10 cellular contexts compared by ENCODE assay signal in the genomic region with DNA sequence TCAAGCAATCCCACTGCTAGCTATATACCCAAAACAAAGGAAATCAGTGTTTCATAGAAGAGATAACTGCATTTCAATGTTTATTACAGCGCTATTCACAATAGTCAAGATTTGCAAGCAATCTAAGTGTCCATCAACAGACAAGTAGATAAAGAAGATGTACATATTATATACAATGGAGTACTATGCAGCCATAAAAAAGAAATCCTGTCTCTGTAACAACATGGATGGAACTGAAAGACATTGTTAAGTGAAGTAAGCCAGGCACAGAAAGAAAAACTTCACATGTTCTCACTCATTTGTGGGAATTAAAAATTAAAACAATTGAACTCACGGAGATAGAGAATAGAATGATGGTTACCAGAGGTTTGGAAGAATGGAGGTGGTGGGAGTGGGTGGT.
"Had no signal": no experiment of that assay in that cellular context is flagged by ENCODE, and none has a peak within 500 bp of the region (broad histone marks: within the 10 kb centered on the region; RNA-seq: fewer than 3 reads in every experiment).

No MANE protein-coding gene starts in this region.

- H2AFZ ChIP-seq: GM23248, GM23338 had no signal

- H3K4me2 ChIP-seq: GM23338 had no signal

- H3K27ac ChIP-seq: GM23248 had no signal

- H3K4me1 ChIP-seq: HAP-1 had no signal

- H3K4me3 ChIP-seq: GM23248, GM23338, HAP-1 had no signal

- DNase-seq: GM23248, GOT3, H7, H9, HCEC 1CT, HFFc6 had no signal

- ATAC-seq: GM23338, HCT116 had no signal

- H3K36me3 ChIP-seq: HAP-1 had no signal

- H3K9ac ChIP-seq: GM23248 had no signal

- H3K9me3 ChIP-seq: HAP-1 had no signal

- FAIRE-seq: H54 had no signal
